17 cellular contexts compared by ENCODE assay signal in the genomic region with DNA sequence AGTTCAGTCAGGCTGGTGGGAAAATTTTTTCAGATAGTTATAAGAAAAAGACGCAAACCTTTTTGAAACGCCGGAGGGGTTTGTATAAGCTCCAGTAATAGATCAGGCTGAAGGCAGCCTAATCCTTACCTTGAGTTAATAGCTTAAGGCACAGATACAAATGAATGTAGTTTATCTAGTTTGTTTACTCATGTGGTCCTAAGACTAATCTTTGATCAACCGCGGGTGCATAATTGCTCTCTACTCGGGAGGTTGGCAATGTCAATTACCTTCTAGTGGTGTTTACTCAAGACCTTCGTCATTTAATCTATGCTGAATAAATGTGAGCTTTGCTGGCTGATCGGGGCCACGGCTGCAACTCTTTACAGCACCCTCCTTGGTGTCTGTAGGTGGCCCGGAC. TPM values are rescaled to one million over a fixed set of nuclear protein-coding genes. Genes with fewer than 3 reads are reported as not detected.
DNase-seq lines count a peak whose midpoint lies in the region; TF ChIP-seq lines count a peak whose summit lies in the region.
"Had no signal": no experiment of that assay in that cellular context is flagged by ENCODE, and none has a peak within 500 bp of the region (broad histone marks: within the 10 kb centered on the region; RNA-seq: fewer than 3 reads in every experiment).

No MANE protein-coding gene starts in this region.

- H2AFZ ChIP-seq in neuronal stem cell (ENCODE audit: low read length) (no peak overlapping the region), GM23248 (no peak overlapping the region)
- H2AFZ ChIP-seq: GM23338 had no signal

- H3K9me3 ChIP-seq in breast epithelium = no peaks in the 10 kb centered on the region
- no peaks in the 10 kb centered on the region for H3K9me3 ChIP-seq in neuronal stem cell (replicated peaks in 1 of 2; ENCODE audit: control insufficient read depth in 2 of 2, insufficient read depth in 1 of 2, low read depth in 1 of 2, low read length in 2 of 2)
- no peaks in the 10 kb centered on the region for H3K9me3 ChIP-seq in GM23248 (ENCODE audit: low read depth)
- H3K9me3 ChIP-seq: BLaER1 treated with 17β-estradiol and CSF1 and Interleukin-3, amounts not matched to agents 10 nM and 100 nM had no signal

- H2BK120ac ChIP-seq in neuronal stem cell (ENCODE audit: low read depth, low read length) = no peak overlapping the region

- no peak overlapping the region for H2BK15ac ChIP-seq in neuronal stem cell (ENCODE audit: low read length)

- in situ Hi-C loops in GM23248 (cut with MboI) = no loop called here

- no peaks in the 10 kb centered on the region for H3K9me3 Mint-ChIP-seq in MCF 10A (ENCODE audit: unreplicated experiment)

- no peak overlapping the region for H2AK5ac ChIP-seq in neuronal stem cell (ENCODE audit: low read depth, low read length)

- H3K79me2 ChIP-seq in GM23248 (ENCODE audit: insufficient read depth) = no peaks in the 10 kb centered on the region

- H3K9ac ChIP-seq in neuronal stem cell (ENCODE audit: low read depth, low read length, poor library complexity) (no peak overlapping the region), GM23248 (no peak overlapping the region)
- H3K9ac ChIP-seq: BLaER1 treated with 17β-estradiol and CSF1 and Interleukin-3, amounts not matched to agents 10 nM and 100 nM had no signal

- POLR2A ChIA-PET in MCF 10A (lab: Yijun Ruan, JAX) = no interaction called here

- H4K20me1 ChIP-seq in GM23248 (ENCODE audit: insufficient read depth) = no peaks in the 10 kb centered on the region
- H4K20me1 ChIP-seq: BLaER1 treated with 17β-estradiol and CSF1 and Interleukin-3, amounts not matched to agents 10 nM and 100 nM had no signal

- no peak overlapping the region for H3K23ac ChIP-seq in neuronal stem cell (ENCODE audit: low read depth, low read length, poor library complexity)

- H3K4me3 ChIP-seq in breast epithelium (no peak overlapping the region), epithelial cell of esophagus (ENCODE audit: low read length) (no peak overlapping the region), neuronal stem cell (ENCODE audit: low read length in 2 of 2) (no peak overlapping the region), GM23248 (no peak overlapping the region)
- H3K4me3 ChIP-seq: BLaER1 treated with 17β-estradiol and CSF1 and Interleukin-3, amounts not matched to agents 10 nM and 100 nM; GM23338 had no signal

- H3K4me2 ChIP-seq in neuronal stem cell (ENCODE audit: insufficient read depth, low read length, poor library complexity, severe bottlenecking) = no peak overlapping the region
- no peak overlapping the region for H3K4me2 ChIP-seq in GM23248 (ENCODE audit: unreplicated experiment)
- H3K4me2 ChIP-seq: BLaER1 treated with 17β-estradiol and CSF1 and Interleukin-3, amounts not matched to agents 10 nM and 100 nM; GM23338 had no signal

- H3F3A ChIP-seq in GM23248 (ENCODE audit: insufficient read depth) = no peaks in the 10 kb centered on the region

- H3K36me3 ChIP-seq in breast epithelium = no peaks in the 10 kb centered on the region
- H3K36me3 ChIP-seq in neuronal stem cell (replicated peaks in 1 of 2; ENCODE audit: control insufficient read depth in 2 of 2, insufficient read depth in 2 of 2, low read length in 2 of 2) = no peaks in the 10 kb centered on the region
- no peaks in the 10 kb centered on the region for H3K36me3 ChIP-seq in GM23248 (ENCODE audit: low read depth)
- H3K36me3 ChIP-seq: BLaER1 treated with 17β-estradiol and CSF1 and Interleukin-3, amounts not matched to agents 10 nM and 100 nM had no signal

- H3K9me2 ChIP-seq in GM23248 (ENCODE audit: insufficient read depth) = no peaks in the 10 kb centered on the region

- H3K79me1 ChIP-seq in neuronal stem cell (ENCODE audit: low read depth, low read length) = no peaks in the 10 kb centered on the region

- H3K4me3 Mint-ChIP-seq in MCF 10A (ENCODE audit: unreplicated experiment) = no peak overlapping the region
- H3K4me3 Mint-ChIP-seq: CD4-positive, CD25-positive, alpha-beta regulatory T cell; GM23338 had no signal

- no peak overlapping the region for H2BK12ac ChIP-seq in neuronal stem cell (ENCODE audit: low read length)

- H3K18ac ChIP-seq in neuronal stem cell (ENCODE audit: low read length) = no peak overlapping the region

- TF ChIP-seq CTCF in MCF 10A (IDR thresholded peaks at IDR 0.05; ENCODE audit: unreplicated experiment) (no peak), breast epithelium (IDR thresholded peaks at IDR 0.05) (no peak), epithelial cell of esophagus (IDR thresholded peaks at IDR 0.05; ENCODE audit: insufficient read depth, low read depth, low read length, missing control alignments) (no peak)

- CTCF ChIA-PET in MCF 10A (lab: Yijun Ruan, JAX) = interaction anchor here (0.7 kb wide), 1 partner anchor 9 kb away, joined by 3 read pairs; no protein-coding TSS in a partner anchor

- no peak overlapping the region for H3K14ac ChIP-seq in neuronal stem cell (ENCODE audit: low read length)

- no peak for TF ChIP-seq POLR2A in breast epithelium (IDR thresholded peaks at IDR 0.05)

- no peaks in the 10 kb centered on the region for H3K27me3 ChIP-seq in breast epithelium
- peaks cover 0 to 4% (median 0%) of the 10 kb centered on the region in 3 experiments for H3K27me3 ChIP-seq in neuronal stem cell (ENCODE audit: control insufficient read depth in 3 of 3, insufficient read depth in 3 of 3, low read depth in 1 of 3, low read length in 3 of 3)
- peaks cover 18% of the 10 kb centered on the region for H3K27me3 ChIP-seq in GM23248 (replicated peaks; ENCODE audit: insufficient read depth)
- H3K27me3 ChIP-seq: BLaER1 treated with 17β-estradiol and CSF1 and Interleukin-3, amounts not matched to agents 10 nM and 100 nM had no signal

- H4K8ac ChIP-seq in neuronal stem cell (ENCODE audit: low read depth, low read length) = no peak overlapping the region

- H3K4ac ChIP-seq in neuronal stem cell (ENCODE audit: low read length) = no peak overlapping the region

- H3K36me3 Mint-ChIP-seq in MCF 10A (ENCODE audit: insufficient read depth, unreplicated experiment) = no peaks in the 10 kb centered on the region
- H3K36me3 Mint-ChIP-seq: CD4-positive, CD25-positive, alpha-beta regulatory T cell had no signal

- no peak overlapping the region for H2BK5ac ChIP-seq in neuronal stem cell (ENCODE audit: low read length)

- WGBS in neuronal stem cell (ENCODE audit: extremely low coverage in 2 of 2, insufficient read length in 2 of 2, insufficient replicate concordance in 1 of 2), 2 donors = no CpG with 5 or more reads among the region's 10 CpGs
- 62 to 63% methylated on average over 10 of the region's 10 CpGs for WGBS in GM23248 (ENCODE audit: low coverage in 1 of 2, low lambda C conversion rate in 2 of 2, missing lambda C conversion rate in 2 of 2), 2 experiments

- H3K27ac Mint-ChIP-seq in MCF 10A (ENCODE audit: low read depth, unreplicated experiment) = peak overlapping the region; percentile 14
- H3K27ac Mint-ChIP-seq: CD4-positive, CD25-positive, alpha-beta regulatory T cell; GM23338 had no signal

- H4K91ac ChIP-seq in neuronal stem cell (ENCODE audit: low read depth, low read length, poor library complexity) = no peak overlapping the region

- no peaks in the 10 kb centered on the region for H3K27me3 Mint-ChIP-seq in MCF 10A (ENCODE audit: insufficient read depth, unreplicated experiment)

- H3K4me1 Mint-ChIP-seq in MCF 10A (ENCODE audit: insufficient read depth, unreplicated experiment) = peaks cover 12% of the 10 kb centered on the region
- H3K4me1 Mint-ChIP-seq: CD4-positive, CD25-positive, alpha-beta regulatory T cell; GM23338 had no signal

- peak; percentile 27 for DNase-seq in DMS53 (lab: John Stamatoyannopoulos, UW)
- no peak for DNase-seq in DMS53 treated with DMSO at 0.1 percent for 48 hours (lab: John Stamatoyannopoulos, UW; ENCODE audit: unreplicated experiment)
- DNase-seq in MCF 10A (ENCODE audit: unreplicated experiment) = no peak
- no peak for DNase-seq in breast epithelium (ENCODE audit: low spot score in 2 of 2)
- peak; percentile 38 for DNase-seq in epithelial cell of esophagus (ENCODE audit: low read depth)
- no peak for DNase-seq in neuronal stem cell (ENCODE audit: low spot score)
- DNase-seq in D341Med (ENCODE audit: low spot score) = no peak
- no peak for DNase-seq in GM23248
- DNase-seq: CD4-positive, CD25-positive, alpha-beta regulatory T cell; DMS 273 treated with DMSO at 0.1 percent for 48 hours; DMS79 treated with DMSO at 0.1 percent for 48 hours; H7 had no signal

- BruUV-seq in MCF 10A (replicated peaks; lab: Mats Ljungman, UMichigan) = no TSS peak

- H3K4me1 ChIP-seq in breast epithelium (no peaks in the 10 kb centered on the region), neuronal stem cell (ENCODE audit: control insufficient read depth in 2 of 2, insufficient read depth in 1 of 2, low read depth in 1 of 2, low read length in 2 of 2) (no peaks in the 10 kb centered on the region), GM23248 (ENCODE audit: insufficient read depth) (no peaks in the 10 kb centered on the region)
- H3K4me1 ChIP-seq: BLaER1 treated with 17β-estradiol and CSF1 and Interleukin-3, amounts not matched to agents 10 nM and 100 nM had no signal

- no peak overlapping the region for H3K27ac ChIP-seq in breast epithelium
- H3K27ac ChIP-seq in neuronal stem cell (replicated peaks; ENCODE audit: low read length) = no peak overlapping the region
- no peak overlapping the region for H3K27ac ChIP-seq in GM23248
- H3K27ac ChIP-seq: 22Rv1; BLaER1 treated with 17β-estradiol and CSF1 and Interleukin-3, amounts not matched to agents 10 nM and 100 nM had no signal

- intact Hi-C loops in MCF 10A (cut with micrococcal nuclease) (no loop called here), breast epithelium (cut with DNase I; ENCODE audit: low total_unique reads) (no loop called here)

RNA-seq across cellular contexts. Expression of gene INSL4, which starts 0.7 kb away (rescaled TPM):
- total RNA-seq in MCF 10A (2022) (not detected in 2 replicates), breast epithelium (not detected)
- polyA plus RNA-seq in neuronal stem cell (2013, experiment 1 of 2) = not detected
- polyA plus RNA-seq in neuronal stem cell (2013, experiment 2 of 2) = not detected
- not detected in 2 replicates for total RNA-seq in GM23248 (2014; rRNA removed; shearing (Covaris generic))
- polyA plus RNA-seq in GM23248 (2016; fragmentation: Nextera tagmentation; extraction: Ambion mirVana) = not detected in 2 replicates
- total RNA-seq: CD4-positive, CD25-positive, alpha-beta regulatory T cell; GM23338; H7; HepG2 had no signal
- polyA plus RNA-seq: CD4-positive, CD25-positive, alpha-beta regulatory T cell; GM23338; HepG2 had no signal

RNA-seq across cellular contexts. Expression of gene INSL6, which starts 45.1 kb away (rescaled TPM):
- total RNA-seq in MCF 10A (2022) (not detected in 2 replicates), breast epithelium (not detected)
- polyA plus RNA-seq in neuronal stem cell (2013, experiment 1 of 2) = not detected
- polyA plus RNA-seq in neuronal stem cell (2013, experiment 2 of 2) = not detected
- not detected in 2 replicates for total RNA-seq in GM23248 (2014; rRNA removed; shearing (Covaris generic))
- not detected in 2 replicates for polyA plus RNA-seq in GM23248 (2016; fragmentation: Nextera tagmentation; extraction: Ambion mirVana)
- total RNA-seq: CD4-positive, CD25-positive, alpha-beta regulatory T cell; GM23338; H7; HepG2; HT1080 had no signal
- polyA plus RNA-seq: CD4-positive, CD25-positive, alpha-beta regulatory T cell; GM23338; HepG2 had no signal

Comparison
In these comparisons a context has a peak if more than half of its experiments do, and no peak if none do; other contexts are left out.
1. DNase-seq: peak in DMS53 (single experiment) and epithelial cell of esophagus (single experiment); none in DMS53 treated with DMSO at 0.1 percent for 48 hours (single experiment), MCF 10A (single experiment), breast epithelium (0 of 2), neuronal stem cell (single experiment), D341Med (single experiment) and GM23248 (single experiment).